ENCODE assay signal across 1 cellular context in the genomic region with DNA sequence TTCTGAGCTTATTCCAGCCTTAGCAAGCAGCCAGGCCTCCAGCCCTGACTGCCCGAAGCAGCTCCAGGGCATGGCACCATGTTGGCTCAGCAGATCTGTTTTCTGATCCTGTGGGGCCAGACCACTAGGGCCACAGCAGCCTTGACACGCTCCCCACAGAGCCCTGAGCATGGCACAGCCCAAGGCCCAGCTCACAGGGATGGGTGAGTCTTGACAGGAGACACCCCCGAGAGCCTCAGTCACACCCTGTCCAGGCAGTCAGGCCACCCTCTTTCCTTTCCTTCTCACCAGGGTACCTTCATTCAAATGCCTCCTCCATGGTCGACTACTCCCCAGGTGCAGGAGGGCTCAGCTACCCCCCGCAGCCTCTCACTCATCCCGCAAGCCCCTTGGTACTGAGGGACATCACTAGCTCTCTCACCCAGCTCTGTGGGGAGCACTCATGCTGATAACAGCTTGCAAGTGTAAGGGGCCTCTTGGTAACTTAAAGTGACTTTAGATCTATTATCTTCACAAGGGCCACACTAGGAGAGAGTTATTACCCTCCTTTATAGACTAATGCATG.
TF ChIP-seq lines count a peak whose summit lies in the region.

No MANE protein-coding gene starts in this region.

TF ChIP-seq in GM12878, 131 proteins besides CTCF, POLR2A, EP300 and RAD21:
- 0 out of 2 replicates have a peak, but pooled peaks have one; percentile 4 for TF ChIP-seq PAX5 (IDR thresholded peaks at IDR 0.05; ENCODE audit: borderline replicate concordance, low read depth, low read length)
- no peak for TF ChIP-seq NFXL1 (IDR thresholded peaks at IDR 0.05; ENCODE audit: borderline replicate concordance)
